Comparison of ENCODE assay signal across 24 cellular contexts in genomic region chr12:132129007-132129406, GRCh38. TPM values are rescaled to one million over a fixed set of nuclear protein-coding genes. Genes with fewer than 3 reads are reported as not detected.
DNase-seq lines count a peak whose midpoint lies in the region; ATAC-seq, FAIRE-seq and TF ChIP-seq lines count a peak whose summit lies in the region.
"Had no signal": no experiment of that assay in that cellular context is flagged by ENCODE, and none has a peak within 500 bp of the region (broad histone marks: within the 10 kb centered on the region; RNA-seq: fewer than 3 reads in every experiment).

No MANE protein-coding gene starts in this region.

- H3K27me3 ChIP-seq in PC-3 (ENCODE audit: low read length) (no peaks in the 10 kb centered on the region), sigmoid colon (no peaks in the 10 kb centered on the region)
- H3K27me3 ChIP-seq: BLaER1 had no signal

- H3K4me1 ChIP-seq in PC-3 (ENCODE audit: insufficient read depth, low read length) (peaks cover 3% of the 10 kb centered on the region; the same call in 1 of the 2 replicates), sigmoid colon (no peaks in the 10 kb centered on the region)

- no peak for TF ChIP-seq CTCF in PC-3 (conservative IDR thresholded peaks at IDR 0.05; ENCODE audit: low read depth, low read length)
- no peak for TF ChIP-seq CTCF in sigmoid colon (IDR thresholded peaks at IDR 0.05)

- 96 to 99% methylated on average over 3 of the region's 3 CpGs for WGBS in sigmoid colon, 2 donors

- peak; percentile 28 for DNase-seq in activated CD8-positive, alpha-beta memory T cell treated with anti-CD3 and anti-CD28 coated beads, Interleukin-2, amount 50 U/mL, for 48 hours
- no peak for DNase-seq in activated CD8-positive, alpha-beta memory T cell treated with anti-CD3 and anti-CD28 coated beads, Interleukin-2, amount 50 U/mL, for 4 hours
- DNase-seq in PC-3 (no peak), mesenteric fat pad (ENCODE audit: low spot score) (peak; percentile 33), sigmoid colon (peak; percentile 14), T-helper 1 cell (no peak), frontal cortex (ENCODE audit: low spot score in 2 of 2) (no peak), COLO829 (ENCODE audit: low spot score) (no peak)
- DNase-seq: CD4-positive, CD25-positive, alpha-beta regulatory T cell; CD8-positive, alpha-beta T cell; DMS 273 treated with DMSO at 0.1 percent for 48 hours; DMS79; EL; GDM1; H9 had no signal

- H3K9me3 ChIP-seq in PC-3 (ENCODE audit: low read length) (no peaks in the 10 kb centered on the region), sigmoid colon (no peaks in the 10 kb centered on the region)

- ATAC-seq in PC-3, result no peak
- ATAC-seq: CD8-positive, alpha-beta T cell; GM12878; GM23338; HCT116 had no signal

- no peak overlapping the region for H3K4me2 ChIP-seq in PC-3 (ENCODE audit: low read length)
- H3K4me2 ChIP-seq: BLaER1, GM23338 had no signal

- H3K27ac ChIP-seq in PC-3 (ENCODE audit: low read length), result 0 out of 2 replicates have a peak overlapping the region, but pooled peaks have one; percentile 28
- no peak overlapping the region for H3K27ac ChIP-seq in sigmoid colon
- H3K27ac ChIP-seq: 22Rv1, BLaER1, C4-2B had no signal

- no peak for TF ChIP-seq POLR2A in sigmoid colon (IDR thresholded peaks at IDR 0.05)

- no peaks in the 10 kb centered on the region for H3K9me2 ChIP-seq in PC-3 (replicated peaks; ENCODE audit: low read length)

- no peaks in the 10 kb centered on the region for H3K79me2 ChIP-seq in PC-3 (ENCODE audit: low read length)

- CTCF ChIA-PET in PC-3 (lab: Charles Lee), result no interaction called here

- TF ChIP-seq EP300 in sigmoid colon (IDR thresholded peaks at IDR 0.05), result no peak

- H3K9ac ChIP-seq in PC-3 (ENCODE audit: low read length), result no peak overlapping the region
- H3K9ac ChIP-seq: BLaER1 had no signal

- H3K4me3 ChIP-seq in PC-3 (ENCODE audit: low read length) (no peak overlapping the region), sigmoid colon (no peak overlapping the region)
- H3K4me3 ChIP-seq: BLaER1, GM12878, GM23338 had no signal

- intact Hi-C loops in PC-3 (cut with micrococcal nuclease), result no loop called here
- intact Hi-C loops in sigmoid colon (cut with DNase I), result no loop called here

- POLR2A ChIA-PET in PC-3 (lab: Charles Lee; ENCODE audit: unreplicated experiment), result no interaction called here

- H3K36me3 ChIP-seq in PC-3 (ENCODE audit: low read depth, low read length), result peaks cover 46% of the 10 kb centered on the region
- H3K36me3 ChIP-seq in sigmoid colon, result peaks cover 11 to 49% (median 23%) of the 10 kb centered on the region in 4 donors

- H3F3A ChIP-seq in PC-3 (ENCODE audit: low read length, unreplicated experiment), result no peaks in the 10 kb centered on the region

- FAIRE-seq in frontal cortex (lab: Jason Lieb, UNC), result no peak
- FAIRE-seq: A204.1, D721Med, GM12878, GM19239 had no signal

- H4K20me1 ChIP-seq in PC-3 (ENCODE audit: low read length), result no peaks in the 10 kb centered on the region

- BruUV-seq in PC-3 (replicated peaks; lab: Mats Ljungman, UMichigan), result no TSS peak

- no peak overlapping the region for H2AFZ ChIP-seq in PC-3 (ENCODE audit: low read length)
- H2AFZ ChIP-seq: GM23338 had no signal

RNA-seq across cellular contexts. Expression of gene DDX51, which starts 15.1 kb away (rescaled TPM):
- total RNA-seq in PC-3 (2014; rRNA removed) (26.7 and 37.9 TPM in 2 replicates), mesenteric fat pad (15.1 TPM), sigmoid colon (10 to 100 TPM in 1 of 4 donors, 1 to 10 TPM in 3; 6.8 to 13.7 (median 8.5) TPM), frontal cortex (11.0 TPM)
- polyA plus RNA-seq in sigmoid colon, result 10 to 100 TPM in 1 of 3 donors, 1 to 10 TPM in 2; 3.9 to 22.4 (median 4.8) TPM

RNA-seq across cellular contexts. Expression of gene NOC4L, which starts 15.2 kb away (rescaled TPM):
- total RNA-seq in PC-3 (2014; rRNA removed), result 44.4 and 48.3 TPM in 2 replicates
- 14.6 TPM for total RNA-seq in mesenteric fat pad
- 1 to 10 TPM; 5.4 to 9.4 (median 7.5) TPM for total RNA-seq in sigmoid colon
- 10 to 100 TPM; 11.4 to 34.9 (median 13.2) TPM for polyA plus RNA-seq in sigmoid colon
- 9.0 TPM for total RNA-seq in frontal cortex

Comparison
In these comparisons a context has a peak if more than half of its experiments do, and no peak if none do; other contexts are left out.
1. DNase-seq: peak in activated CD8-positive, alpha-beta memory T cell treated with anti-CD3 and anti-CD28 coated beads, Interleukin-2, amount 50 U/mL, for 48 hours (single experiment), mesenteric fat pad (single experiment) and sigmoid colon (single experiment); none in activated CD8-positive, alpha-beta memory T cell treated with anti-CD3 and anti-CD28 coated beads, Interleukin-2, amount 50 U/mL, for 4 hours (single experiment), PC-3 (single experiment), T-helper 1 cell (0 of 5), frontal cortex (0 of 2) and COLO829 (single experiment).